Comparison of ENCODE assay signal across 10 cellular contexts in genomic region chr7:47670738-47671137, GRCh38.
DNase-seq lines count a peak whose midpoint lies in the region; ATAC-seq and TF ChIP-seq lines count a peak whose summit lies in the region.
"Had no signal": no experiment of that assay in that cellular context is flagged by ENCODE, and none has a peak within 500 bp of the region (broad histone marks: within the 10 kb centered on the region; RNA-seq: fewer than 3 reads in every experiment).

No MANE protein-coding gene starts in this region.

- H3K9ac ChIP-seq in neural progenitor cell: no peak overlapping the region

- H3K9me3 ChIP-seq in esophagus squamous epithelium: no peaks in the 10 kb centered on the region
- no peaks in the 10 kb centered on the region for H3K9me3 ChIP-seq in neural progenitor cell (ENCODE audit: low read depth)
- H3K9me3 ChIP-seq: tibial artery had no signal

- no peak for TF ChIP-seq POLR2A in esophagus squamous epithelium (IDR thresholded peaks at IDR 0.05)

- H3K27ac ChIP-seq in esophagus squamous epithelium: peak overlapping the region in 1 of 4 donors; percentile 60
- H3K27ac ChIP-seq in neural progenitor cell: no peak overlapping the region

- H3K4me3 ChIP-seq in esophagus squamous epithelium (no peak overlapping the region), neural progenitor cell (no peak overlapping the region)
- H3K4me3 ChIP-seq: tibial artery had no signal

- DNase-seq in esophagus squamous epithelium (lab: John Stamatoyannopoulos, UW) (peak; percentile 9), neural progenitor cell (ENCODE audit: low spot score) (no peak), NCI-H2081 treated with DMSO at 0.1 percent for 48 hours (lab: John Stamatoyannopoulos, UW) (no peak), natural killer cell (no peak)
- no peak for DNase-seq in activated CD4-positive, alpha-beta T cell treated with anti-CD3 and anti-CD28 coated beads for 1 hour
- DNase-seq: NCI-H1694, tibial artery had no signal

- H3K4me1 ChIP-seq in esophagus squamous epithelium (peaks cover 0 to 13% (median 6%) of the 10 kb centered on the region in 3 donors), neural progenitor cell (peaks cover 14% of the 10 kb centered on the region)

- ATAC-seq in GM18511 (IDR thresholded peaks at IDR 0.05; ENCODE audit: unreplicated experiment) (peak; percentile 78), GM21447 (IDR thresholded peaks at IDR 0.05; ENCODE audit: unreplicated experiment) (peak; percentile 67), HG03280 (IDR thresholded peaks at IDR 0.05; ENCODE audit: unreplicated experiment) (peak; percentile 92), natural killer cell (no peak)

- H3K79me2 ChIP-seq in neural progenitor cell (ENCODE audit: low read depth): no peaks in the 10 kb centered on the region

- H2AFZ ChIP-seq in neural progenitor cell (replicated peaks): no peak overlapping the region

- H3K27ac Mint-ChIP-seq in neural progenitor cell: no peak overlapping the region
- H3K27ac Mint-ChIP-seq in natural killer cell: no peak overlapping the region

- peaks cover 11% of the 10 kb centered on the region for H3F3A ChIP-seq in neural progenitor cell (ENCODE audit: low read depth)

- 65 to 74% methylated on average over 6 of the region's 6 CpGs for WGBS in esophagus squamous epithelium, 2 donors

- H4K20me1 ChIP-seq in neural progenitor cell (ENCODE audit: low read depth): no peaks in the 10 kb centered on the region

- H3K4me3 Mint-ChIP-seq in neural progenitor cell (no peak overlapping the region), natural killer cell (no peak overlapping the region)

- intact Hi-C loops in esophagus squamous epithelium (cut with DNase I): no loop called here
- intact Hi-C loops in natural killer cell (cut with micrococcal nuclease): no loop called here

- H3K27me3 Mint-ChIP-seq in neural progenitor cell (ENCODE audit: insufficient read depth, low read depth) (peaks cover 4% of the 10 kb centered on the region), natural killer cell (ENCODE audit: low read depth in 2 of 2) (peaks cover 0 to 5% of the 10 kb centered on the region in 2 donors)

- H3K4me1 Mint-ChIP-seq in neural progenitor cell (peaks cover 3% of the 10 kb centered on the region), natural killer cell (peaks cover 0 to 11% of the 10 kb centered on the region in 2 donors)

- no peaks in the 10 kb centered on the region for H3K36me3 ChIP-seq in esophagus squamous epithelium
- H3K36me3 ChIP-seq in neural progenitor cell: no peaks in the 10 kb centered on the region
- H3K36me3 ChIP-seq: tibial artery had no signal

- H3K36me3 Mint-ChIP-seq in neural progenitor cell (no peaks in the 10 kb centered on the region), natural killer cell (no peaks in the 10 kb centered on the region)

- no peak overlapping the region for H3K4me2 ChIP-seq in neural progenitor cell

- TF ChIP-seq CTCF in esophagus squamous epithelium (IDR thresholded peaks at IDR 0.05) (no peak), neural progenitor cell (IDR thresholded peaks at IDR 0.05) (no peak), natural killer cell (IDR thresholded peaks at IDR 0.05) (no peak)

- no peaks in the 10 kb centered on the region for H3K27me3 ChIP-seq in esophagus squamous epithelium
- H3K27me3 ChIP-seq in neural progenitor cell: no peaks in the 10 kb centered on the region
- H3K27me3 ChIP-seq: tibial artery had no signal

- H3K9me3 Mint-ChIP-seq in neural progenitor cell: no peaks in the 10 kb centered on the region
- H3K9me3 Mint-ChIP-seq in natural killer cell: no peaks in the 10 kb centered on the region

Comparison
In these comparisons a context has a peak if more than half of its experiments do, and no peak if none do; other contexts are left out.
1. ATAC-seq: peak in GM18511 (single experiment), GM21447 (single experiment) and HG03280 (single experiment); none in natural killer cell (0 of 3).